In genomic region chr6:20400476-20401402, GRCh38 we compare ENCODE assay signal across 8 cellular contexts. TPM values are rescaled to one million over a fixed set of nuclear protein-coding genes. Genes with fewer than 3 reads are reported as not detected.
DNase-seq lines count a peak whose midpoint lies in the region; ATAC-seq and TF ChIP-seq lines count a peak whose summit lies in the region.

No MANE protein-coding gene starts in this region.

- H2AFZ ChIP-seq in KMS-11 (ENCODE audit: low read depth) (peak overlapping the region; percentile 64), trophoblast cell (ENCODE audit: insufficient read depth, low read length, poor library complexity) (peak overlapping the region; percentile 43)

- H3K4ac ChIP-seq in trophoblast cell (ENCODE audit: low read depth, low read length), result no peak overlapping the region

- H4K12ac ChIP-seq in trophoblast cell (ENCODE audit: low read depth, low read length), result no peak overlapping the region

- H3K9me3 ChIP-seq in Peyer's patch, result no peaks in the 10 kb centered on the region
- no peaks in the 10 kb centered on the region for H3K9me3 ChIP-seq in trophoblast cell (ENCODE audit: insufficient read depth, low read depth, low read length)

- no CpG with 5 or more reads among the region's 29 CpGs for WGBS in trophoblast cell (ENCODE audit: extremely low coverage, insufficient coverage, insufficient read length)

- H3K79me1 ChIP-seq in trophoblast cell (ENCODE audit: low read length), result peaks cover 16% of the 10 kb centered on the region

- intact Hi-C loops in Right ventricle myocardium superior (cut with DNase I), result loop anchor here (5.0 kb wide), 2 partner anchors 108 to 132 kb away; partner anchors contain the start of gene CDKAL1

- H3K9ac ChIP-seq in KMS-11, result peak overlapping the region; percentile 76
- peak overlapping the region; percentile 23 for H3K9ac ChIP-seq in trophoblast cell (ENCODE audit: low read length)

- no peak overlapping the region for H3K18ac ChIP-seq in trophoblast cell (ENCODE audit: low read length)

- ATAC-seq in Right ventricle myocardium superior (ENCODE audit: poor library complexity), result peak; percentile 31
- no peak for ATAC-seq in HG03469 (IDR thresholded peaks at IDR 0.05; ENCODE audit: unreplicated experiment)
- ATAC-seq in GM18505 (IDR thresholded peaks at IDR 0.05; ENCODE audit: unreplicated experiment), result no peak

- H2BK12ac ChIP-seq in trophoblast cell (ENCODE audit: low read length), result no peak overlapping the region

- 0 out of 2 replicates have a peak, but pooled peaks cover 4% of the 10 kb centered on the region for H4K20me1 ChIP-seq in KMS-11 (ENCODE audit: insufficient read depth)

- TF ChIP-seq POLR2A in Peyer's patch (IDR thresholded peaks at IDR 0.05) (peak in 1 of 2 donors; percentile 12), GM18505 (IDR thresholded peaks at IDR 0.05; ENCODE audit: borderline replicate concordance, extremely low read depth, insufficient read depth, insufficient read length) (no peak)

- H3K4me2 ChIP-seq in KMS-11 (peak overlapping the region; percentile 78), trophoblast cell (ENCODE audit: low read length) (peak overlapping the region; percentile 79)

- H3K23ac ChIP-seq in trophoblast cell (ENCODE audit: low read length), result no peak overlapping the region

- no peak overlapping the region for H4K91ac ChIP-seq in trophoblast cell (ENCODE audit: low read depth, low read length)

- no peak overlapping the region for H2BK5ac ChIP-seq in trophoblast cell (ENCODE audit: low read depth, low read length, poor library complexity)

- 0 out of 2 replicates have a peak, but pooled peaks have one; percentile 6 for TF ChIP-seq CTCF in GM12874 (IDR thresholded peaks at IDR 0.05; ENCODE audit: insufficient read depth, low read depth, low read length)
- peak; percentile 34; the same call in 1 of the 2 replicates for TF ChIP-seq CTCF in KMS-11 (conservative IDR thresholded peaks at IDR 0.05; ENCODE audit: low read depth, low read length)
- peak in 3 of 6 experiments; percentile 46 to 56 (median 52) for TF ChIP-seq CTCF in Peyer's patch (IDR thresholded peaks at IDR 0.05)

- H3K4me3 ChIP-seq in KMS-11 (IDR thresholded peaks at IDR 0.05; ENCODE audit: insufficient read depth, low read depth, low read length) (no peak overlapping the region), Peyer's patch (peak overlapping the region; percentile 39 to 64 (median 62)), trophoblast cell (ENCODE audit: low read depth, low read length) (peak overlapping the region; percentile 26)

- no peaks in the 10 kb centered on the region for H3K36me3 ChIP-seq in KMS-11 (ENCODE audit: insufficient read depth)
- H3K36me3 ChIP-seq in Peyer's patch, result no peaks in the 10 kb centered on the region
- no peaks in the 10 kb centered on the region for H3K36me3 ChIP-seq in trophoblast cell (ENCODE audit: control insufficient read depth in 1 of 2, insufficient read depth in 2 of 2, low read length in 2 of 2)

- no peaks in the 10 kb centered on the region for H3K27me3 ChIP-seq in KMS-11 (ENCODE audit: insufficient read depth, low read depth)
- no peaks in the 10 kb centered on the region for H3K27me3 ChIP-seq in Peyer's patch
- no peaks in the 10 kb centered on the region for H3K27me3 ChIP-seq in trophoblast cell (ENCODE audit: insufficient read depth, low read length)

- peaks cover 17% of the 10 kb centered on the region for H3K4me1 ChIP-seq in KMS-11 (ENCODE audit: low read depth, poor library complexity, severe bottlenecking)
- peaks cover 0 to 13% (median 0%) of the 10 kb centered on the region in 4 donors for H3K4me1 ChIP-seq in Peyer's patch
- peaks cover 2 to 3% of the 10 kb centered on the region in 2 experiments for H3K4me1 ChIP-seq in trophoblast cell (ENCODE audit: control insufficient read depth in 1 of 2, insufficient read depth in 2 of 2, low read length in 2 of 2)

- H4K8ac ChIP-seq in trophoblast cell (ENCODE audit: low read depth, low read length), result no peak overlapping the region

- DNase-seq in Peyer's patch (peak; percentile 50 to 66 (median 59)), Right ventricle myocardium superior (peak; percentile 55), trophoblast cell (no peak)
- DNase-seq in activated naive CD4-positive, alpha-beta T cell treated with anti-CD3 and anti-CD28 coated beads, Interleukin-2, amount 50 U/mL, for 16 hours, result peak; percentile 29

- peak overlapping the region; percentile 61 for H3K27ac ChIP-seq in KMS-11
- H3K27ac ChIP-seq in Peyer's patch, result peak overlapping the region; percentile 62 to 95 (median 82)
- H3K27ac ChIP-seq in trophoblast cell (ENCODE audit: low read depth, low read length), result no peak overlapping the region

- H2AK5ac ChIP-seq in trophoblast cell (ENCODE audit: low read length), result no peak overlapping the region

- no peak overlapping the region for H2BK120ac ChIP-seq in trophoblast cell (ENCODE audit: insufficient read depth, low read length, poor library complexity)

- H3K79me2 ChIP-seq in KMS-11 (ENCODE audit: insufficient read depth, low read depth) (peaks cover 28% of the 10 kb centered on the region), trophoblast cell (ENCODE audit: control insufficient read depth, insufficient read depth, low read length, poor library complexity) (peaks cover 13% of the 10 kb centered on the region)

- no peak overlapping the region for H3K14ac ChIP-seq in trophoblast cell (ENCODE audit: low read length)

RNA-seq across cellular contexts. Expression of gene E2F3, which starts 0.9 kb away (rescaled TPM):
- total RNA-seq in Peyer's patch (1 to 10 TPM; 4.2 to 7.4 (median 6.9) TPM), Right ventricle myocardium superior (6.5 TPM)
- 10.7 and 11.6 TPM in 2 replicates for polyA plus RNA-seq in trophoblast cell (2013)

Comparison
In these comparisons a context has a peak if more than half of its experiments do, and no peak if none do; other contexts are left out.
1. DNase-seq: peak in Peyer's patch (3 of 3), activated naive CD4-positive, alpha-beta T cell treated with anti-CD3 and anti-CD28 coated beads, Interleukin-2, amount 50 U/mL, for 16 hours (single experiment) and Right ventricle myocardium superior (single experiment); none in trophoblast cell (0 of 2).